In the genomic region with DNA sequence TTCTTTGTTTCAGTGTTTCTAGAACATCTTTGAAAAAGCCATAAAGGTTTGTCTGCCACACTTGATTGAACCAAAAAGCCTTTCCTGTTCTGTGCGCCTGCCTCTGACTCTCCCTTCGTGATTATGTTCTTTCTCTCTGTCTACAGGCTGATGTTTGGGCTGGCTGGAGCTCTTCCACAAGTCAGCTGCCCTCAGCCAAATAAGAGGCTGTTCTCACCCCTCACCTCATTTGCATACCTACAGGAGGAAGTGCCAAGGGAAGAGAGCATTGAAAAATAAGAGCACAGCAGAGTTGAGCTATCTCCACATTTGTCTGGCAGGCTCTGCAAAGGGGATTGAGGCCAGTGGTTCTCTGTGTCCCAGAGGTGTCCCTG, we compare ENCODE assay signal across 8 cellular contexts. TPM values are rescaled to one million over a fixed set of nuclear protein-coding genes. Genes with fewer than 3 reads are reported as not detected.
DNase-seq lines count a peak whose midpoint lies in the region; ATAC-seq, FAIRE-seq and TF ChIP-seq lines count a peak whose summit lies in the region.

No MANE protein-coding gene starts in this region.

- H3K4me1 ChIP-seq in H1 (replicated peaks in 1 of 4; ENCODE audit: control insufficient read depth in 3 of 4, insufficient read depth in 4 of 4, low read length in 3 of 4) (peaks cover 5 to 17% (median 10%) of the 10 kb centered on the region in 4 experiments), thymus (ENCODE audit: control insufficient read depth, insufficient read depth, low read length) (peaks cover 42% of the 10 kb centered on the region), BE2C (no peaks in the 10 kb centered on the region)

- no peak overlapping the region for H2BK15ac ChIP-seq in H1 (ENCODE audit: low read length)

- no peak overlapping the region for H3K14ac ChIP-seq in H1 (ENCODE audit: insufficient read length)

- no peak overlapping the region for H3K9ac ChIP-seq in H1 (replicated peaks in 1 of 4; ENCODE audit: extremely low read depth in 1 of 4, low read depth in 3 of 4, low read length in 3 of 4)

- peak; percentile 13 for FAIRE-seq in H1 (lab: Jason Lieb, UNC)

- H2BK5ac ChIP-seq in H1 (ENCODE audit: low read depth, low read length) = no peak overlapping the region

- peak overlapping the region in 1 of 2 experiments; percentile 36; a peak in 1 of 4 replicates for H3K4me2 ChIP-seq in H1 (ENCODE audit: insufficient read depth in 1 of 2, low read depth in 2 of 2, low read length in 2 of 2)

- H2BK120ac ChIP-seq in H1 (replicated peaks; ENCODE audit: low read depth, low read length) = no peak overlapping the region

- H3K36me3 ChIP-seq in H1 (ENCODE audit: control insufficient read depth in 2 of 4, insufficient read depth in 4 of 4, low read length in 3 of 4) = no peaks in the 10 kb centered on the region
- H3K36me3 ChIP-seq in thymus (ENCODE audit: control insufficient read depth, insufficient read depth) = peaks cover 5% of the 10 kb centered on the region
- no peaks in the 10 kb centered on the region for H3K36me3 ChIP-seq in BE2C

- H3K56ac ChIP-seq in H1 (replicated peaks; ENCODE audit: insufficient read length, low read depth, low read length) = no peak overlapping the region

- no peak overlapping the region for H4K91ac ChIP-seq in H1 (replicated peaks; ENCODE audit: insufficient read length, low read length)

- no peak overlapping the region for H3K4ac ChIP-seq in H1 (replicated peaks; ENCODE audit: insufficient read length, low read depth, low read length)

- H3K4me3 ChIP-seq in H1 (ENCODE audit: extremely low read depth in 1 of 4, insufficient read depth in 2 of 4, low read depth in 3 of 4, low read length in 4 of 4) = no peak overlapping the region; a peak in 1 of 8 replicates
- peak overlapping the region; percentile 21 for H3K4me3 ChIP-seq in thymus (ENCODE audit: low read length)
- no peak overlapping the region for H3K4me3 ChIP-seq in BE2C (ENCODE audit: low read depth, low read length)

- H3K27ac ChIP-seq in H1 (ENCODE audit: low read depth, low read length) (no peak overlapping the region), thymus (ENCODE audit: low read depth) (peak overlapping the region; percentile 90)

- CTCF ChIA-PET in H1 (lab: Charles Lee; ENCODE audit: partially characterized antibody) = interaction anchor here (0.8 to 3.2 kb wide), 7 partner anchors 16 to 176 kb away, joined by 3 to 8 read pairs (median 3); partner anchors contain the start of genes ATG16L1, INPP5D and NGEF

- no peak for TF ChIP-seq POLR2A in H1 (IDR thresholded peaks at IDR 0.05; ENCODE audit: control extremely low read depth in 1 of 2, low read depth in 2 of 2, low read length in 2 of 2)

- H3K79me2 ChIP-seq in H1 (ENCODE audit: control insufficient read depth in 1 of 2, insufficient read depth in 2 of 2, low read length in 2 of 2) = no peaks in the 10 kb centered on the region

- peak overlapping the region; percentile 72; the same call in 1 of the 2 replicates for H3K18ac ChIP-seq in H1 (ENCODE audit: extremely low read depth, low read length)

- peaks cover 0 to 4% of the 10 kb centered on the region in 2 experiments; a peak in 2 of 4 replicates for H3K9me3 ChIP-seq in H1 (ENCODE audit: insufficient read depth in 2 of 2, low read depth in 1 of 2, low read length in 1 of 2)
- H3K9me3 ChIP-seq in thymus (ENCODE audit: control insufficient read depth) = no peaks in the 10 kb centered on the region
- H3K9me3 ChIP-seq in BE2C = no peaks in the 10 kb centered on the region

- no peaks in the 10 kb centered on the region for H3K27me3 ChIP-seq in H1 (replicated peaks in 1 of 4; ENCODE audit: control insufficient read depth in 3 of 4, extremely low read depth in 1 of 4, insufficient read depth in 3 of 4, low read length in 3 of 4)
- H3K27me3 ChIP-seq in thymus (ENCODE audit: control insufficient read depth, insufficient read depth) = no peaks in the 10 kb centered on the region
- H3K27me3 ChIP-seq in BE2C = peaks cover 5% of the 10 kb centered on the region; the same call in 1 of the 2 replicates

- H4K5ac ChIP-seq in H1 (ENCODE audit: insufficient read length, low read depth, low read length) = no peak overlapping the region

- no peak for TF ChIP-seq EP300 in H1 (IDR thresholded peaks at IDR 0.05; ENCODE audit: borderline replicate concordance in 1 of 2, low read depth in 2 of 2, low read length in 2 of 2)

- TF ChIP-seq CTCF in H1 (IDR thresholded peaks at IDR 0.05; ENCODE audit: control extremely low read depth in 1 of 3, insufficient read depth in 1 of 3, low read depth in 1 of 3, low read length in 3 of 3) = no peak
- no peak for TF ChIP-seq CTCF in BE2C (IDR thresholded peaks at IDR 0.05; ENCODE audit: low read depth, low read length)

- DNase-seq in Kasumi-1 (lab: John Stamatoyannopoulos, UW) (peak; percentile 46 to 52), H1 (ENCODE audit: low read depth in 1 of 2, low spot score in 2 of 2) (no peak), GM19238 (ENCODE audit: insufficient read length, low spot score) (no peak), BE2C (no peak), NCI-H2171 (lab: John Stamatoyannopoulos, UW) (no peak)

- H2BK12ac ChIP-seq in H1 (ENCODE audit: low read depth, low read length) = no peak overlapping the region

- no peak for TF ChIP-seq RAD21 in H1 (IDR thresholded peaks at IDR 0.05 in 1 of 2, conservative IDR thresholded peaks at IDR 0.05 in 1 of 2; ENCODE audit: low read depth in 2 of 2, low read length in 2 of 2)

- no peaks in the 10 kb centered on the region for H3K23me2 ChIP-seq in H1 (ENCODE audit: low read depth, low read length)

- H2AK5ac ChIP-seq in H1 (ENCODE audit: low read depth, low read length) = no peak overlapping the region

- no peaks in the 10 kb centered on the region for H3K79me1 ChIP-seq in H1 (ENCODE audit: low read depth, low read length)

- H2BK20ac ChIP-seq in H1 (ENCODE audit: low read length) = no peak overlapping the region

- no peak overlapping the region for H4K8ac ChIP-seq in H1 (ENCODE audit: extremely low read depth, insufficient read depth, low read length)

- ATAC-seq in GM18858 (IDR thresholded peaks at IDR 0.05; ENCODE audit: unreplicated experiment) (peak; percentile 56), GM21737 (IDR thresholded peaks at IDR 0.05; ENCODE audit: unreplicated experiment) (peak; percentile 47)

- POLR2A ChIA-PET in H1 (lab: Charles Lee; ENCODE audit: partially characterized antibody) = interaction anchor here (0.7 to 1.2 kb wide), 2 partner anchors 9 to 16 kb away, joined by 3 to 4 read pairs; no protein-coding TSS in a partner anchor

- H2AFZ ChIP-seq in H1 (ENCODE audit: low read length) = peak overlapping the region; percentile 89

- no peak overlapping the region for H3K23ac ChIP-seq in H1 (ENCODE audit: insufficient read length)

- 64% methylated on average over 2 of the region's 2 CpGs; no CpG with 5 or more reads in 1 of the 2 experiments for WGBS in H1 (ENCODE audit: extremely low coverage in 1 of 2, insufficient coverage in 1 of 2, insufficient read length in 1 of 2, insufficient replicate concordance in 2 of 2, low coverage in 1 of 2, low lambda C conversion rate in 2 of 2, missing lambda C conversion rate in 1 of 2), 2 experiments
- WGBS in thymus = 2% methylated on average over 2 of the region's 2 CpGs

- H4K20me1 ChIP-seq in H1 (replicated peaks in 1 of 2; ENCODE audit: control insufficient read depth in 1 of 2, insufficient read depth in 2 of 2, low read length in 2 of 2) = no peaks in the 10 kb centered on the region

TF ChIP-seq in H1, 55 proteins besides CTCF, POLR2A, EP300 and RAD21 (continues in another document):
- TF ChIP-seq RFX5 (IDR thresholded peaks at IDR 0.05; ENCODE audit: borderline replicate concordance, low read depth, low read length) (no peak), MAFK (IDR thresholded peaks at IDR 0.05; ENCODE audit: low read depth, low read length) (no peak), YY1 (IDR thresholded peaks at IDR 0.05; ENCODE audit: low read depth, low read length) (no peak), SP1 (IDR thresholded peaks at IDR 0.05; ENCODE audit: low read depth, low read length) (no peak), KDM5A (IDR thresholded peaks at IDR 0.05; ENCODE audit: low read length) (no peak), HDAC6 (IDR thresholded peaks at IDR 0.05; ENCODE audit: low read depth, low read length) (no peak), SUZ12 (IDR thresholded peaks at IDR 0.05; ENCODE audit: low read length) (no peak), EGR1 (IDR thresholded peaks at IDR 0.05; ENCODE audit: borderline replicate concordance, low read depth, low read length) (no peak), CEBPB (IDR thresholded peaks at IDR 0.05; ENCODE audit: low read depth, low read length) (no peak)

RNA-seq across cellular contexts. Expression of gene INPP5D, which starts 15.8 kb away (rescaled TPM):
- total RNA-seq in H1 (2021; fragmentation: NEBNext Ultra II Directional; extraction: Animal tissue kit (Norgen Biotek cat#: 25700)) = 7.1 and 8.6 TPM in 2 replicates
- 4.5 and 6.0 TPM in 2 replicates for polyA plus RNA-seq in H1 (2011; rRNA removed)
- 4.4 TPM for polyA plus RNA-seq in H1 (2011; cell fraction: cytosol; rRNA removed)
- 16.8 TPM for polyA plus RNA-seq in H1 (2011; cell fraction: nucleus; rRNA removed)
- 10.9 to 15.7 TPM (median 13.2 TPM) in 4 replicates for polyA plus RNA-seq in H1 (2012, experiment 1 of 2)
- 5.9 TPM for polyA plus RNA-seq in H1 (2012, experiment 2 of 2)
- polyA plus RNA-seq in H1 (2013, experiment 1 of 2) = 4.8 TPM
- 5.9 TPM for polyA plus RNA-seq in H1 (2013, experiment 2 of 2)
- 17.3 and 35.7 TPM in 2 replicates for polyA minus RNA-seq in H1 (2011; rRNA and poly(A)+ RNA removed)
- polyA minus RNA-seq in H1 (2011; cell fraction: cytosol; rRNA and poly(A)+ RNA removed) = 8.5 TPM
- polyA minus RNA-seq in H1 (2011; cell fraction: nucleus; rRNA and poly(A)+ RNA removed) = 17.7 TPM
- polyA plus RNA-seq in thymus = 42.0 TPM
- 0.37 TPM for polyA plus RNA-seq in BE2C (2012; ENCODE audit: insufficient read depth, insufficient read length, low read depth)

RNA-seq across cellular contexts. Expression of gene NEU2, which starts 43.5 kb away (rescaled TPM):
- total RNA-seq in H1 (2021; fragmentation: NEBNext Ultra II Directional; extraction: Animal tissue kit (Norgen Biotek cat#: 25700)) = not detected in 2 replicates
- polyA plus RNA-seq in H1 (2011; rRNA removed) = 0.12 TPM in 1 of 2 replicates, not detected in the other
- not detected for polyA plus RNA-seq in H1 (2011; cell fraction: cytosol; rRNA removed)
- not detected for polyA plus RNA-seq in H1 (2011; cell fraction: nucleus; rRNA removed)
- polyA plus RNA-seq in H1 (2012, experiment 1 of 2) = not detected in 4 replicates
- not detected for polyA plus RNA-seq in H1 (2012, experiment 2 of 2)
- polyA plus RNA-seq in H1 (2013, experiment 1 of 2) = not detected
- not detected for polyA plus RNA-seq in H1 (2013, experiment 2 of 2)
- polyA minus RNA-seq in H1 (2011; rRNA and poly(A)+ RNA removed) = not detected in 2 replicates
- not detected for polyA minus RNA-seq in H1 (2011; cell fraction: cytosol; rRNA and poly(A)+ RNA removed)
- polyA minus RNA-seq in H1 (2011; cell fraction: nucleus; rRNA and poly(A)+ RNA removed) = not detected
- not detected for polyA plus RNA-seq in thymus
- polyA plus RNA-seq in BE2C (2012; ENCODE audit: insufficient read depth, insufficient read length, low read depth) = not detected

Comparison
In these comparisons a context has a peak if more than half of its experiments do, and no peak if none do; other contexts are left out.
1. DNase-seq: peak in Kasumi-1 (2 of 2); none in H1 (0 of 2), GM19238 (single experiment), BE2C (single experiment) and NCI-H2171 (single experiment).